In the genomic region with DNA sequence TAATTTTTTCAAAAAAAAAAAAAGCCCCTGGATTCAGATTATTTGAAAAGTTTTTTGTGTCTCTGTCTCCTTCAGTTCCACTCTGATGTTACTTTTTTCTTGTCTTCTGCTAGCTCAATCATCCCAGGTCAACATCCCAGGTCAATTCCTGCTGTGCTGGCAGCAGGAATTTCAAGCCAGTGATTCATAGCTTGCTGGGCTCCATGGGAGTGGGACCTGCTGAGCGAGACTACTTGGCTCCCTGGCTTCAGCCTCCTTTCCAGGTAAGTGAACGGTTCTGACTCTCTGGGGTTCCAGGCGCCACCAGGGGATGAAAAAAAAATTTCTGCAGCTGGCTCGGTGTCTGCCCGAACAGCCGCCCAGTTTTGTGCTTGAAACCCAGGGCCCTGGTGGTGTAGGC, we compare ENCODE assay signal across 1 cellular context.
TF ChIP-seq lines count a peak whose summit lies in the region.

No MANE protein-coding gene starts in this region.

TF ChIP-seq in GM23338, 12 proteins besides CTCF, POLR2A, EP300 and RAD21 (continued from another document):
- TF ChIP-seq, protein P1, sequence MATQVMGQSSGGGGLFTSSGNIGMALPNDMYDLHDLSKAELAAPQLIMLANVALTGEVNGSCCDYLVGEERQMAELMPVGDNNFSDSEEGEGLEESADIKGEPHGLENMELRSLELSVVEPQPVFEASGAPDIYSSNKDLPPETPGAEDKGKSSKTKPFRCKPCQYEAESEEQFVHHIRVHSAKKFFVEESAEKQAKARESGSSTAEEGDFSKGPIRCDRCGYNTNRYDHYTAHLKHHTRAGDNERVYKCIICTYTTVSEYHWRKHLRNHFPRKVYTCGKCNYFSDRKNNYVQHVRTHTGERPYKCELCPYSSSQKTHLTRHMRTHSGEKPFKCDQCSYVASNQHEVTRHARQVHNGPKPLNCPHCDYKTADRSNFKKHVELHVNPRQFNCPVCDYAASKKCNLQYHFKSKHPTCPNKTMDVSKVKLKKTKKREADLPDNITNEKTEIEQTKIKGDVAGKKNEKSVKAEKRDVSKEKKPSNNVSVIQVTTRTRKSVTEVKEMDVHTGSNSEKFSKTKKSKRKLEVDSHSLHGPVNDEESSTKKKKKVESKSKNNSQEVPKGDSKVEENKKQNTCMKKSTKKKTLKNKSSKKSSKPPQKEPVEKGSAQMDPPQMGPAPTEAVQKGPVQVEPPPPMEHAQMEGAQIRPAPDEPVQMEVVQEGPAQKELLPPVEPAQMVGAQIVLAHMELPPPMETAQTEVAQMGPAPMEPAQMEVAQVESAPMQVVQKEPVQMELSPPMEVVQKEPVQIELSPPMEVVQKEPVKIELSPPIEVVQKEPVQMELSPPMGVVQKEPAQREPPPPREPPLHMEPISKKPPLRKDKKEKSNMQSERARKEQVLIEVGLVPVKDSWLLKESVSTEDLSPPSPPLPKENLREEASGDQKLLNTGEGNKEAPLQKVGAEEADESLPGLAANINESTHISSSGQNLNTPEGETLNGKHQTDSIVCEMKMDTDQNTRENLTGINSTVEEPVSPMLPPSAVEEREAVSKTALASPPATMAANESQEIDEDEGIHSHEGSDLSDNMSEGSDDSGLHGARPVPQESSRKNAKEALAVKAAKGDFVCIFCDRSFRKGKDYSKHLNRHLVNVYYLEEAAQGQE (IDR thresholded peaks at IDR 0.05; ENCODE audit: unreplicated experiment) = no peak
- TF ChIP-seq, protein P2, sequence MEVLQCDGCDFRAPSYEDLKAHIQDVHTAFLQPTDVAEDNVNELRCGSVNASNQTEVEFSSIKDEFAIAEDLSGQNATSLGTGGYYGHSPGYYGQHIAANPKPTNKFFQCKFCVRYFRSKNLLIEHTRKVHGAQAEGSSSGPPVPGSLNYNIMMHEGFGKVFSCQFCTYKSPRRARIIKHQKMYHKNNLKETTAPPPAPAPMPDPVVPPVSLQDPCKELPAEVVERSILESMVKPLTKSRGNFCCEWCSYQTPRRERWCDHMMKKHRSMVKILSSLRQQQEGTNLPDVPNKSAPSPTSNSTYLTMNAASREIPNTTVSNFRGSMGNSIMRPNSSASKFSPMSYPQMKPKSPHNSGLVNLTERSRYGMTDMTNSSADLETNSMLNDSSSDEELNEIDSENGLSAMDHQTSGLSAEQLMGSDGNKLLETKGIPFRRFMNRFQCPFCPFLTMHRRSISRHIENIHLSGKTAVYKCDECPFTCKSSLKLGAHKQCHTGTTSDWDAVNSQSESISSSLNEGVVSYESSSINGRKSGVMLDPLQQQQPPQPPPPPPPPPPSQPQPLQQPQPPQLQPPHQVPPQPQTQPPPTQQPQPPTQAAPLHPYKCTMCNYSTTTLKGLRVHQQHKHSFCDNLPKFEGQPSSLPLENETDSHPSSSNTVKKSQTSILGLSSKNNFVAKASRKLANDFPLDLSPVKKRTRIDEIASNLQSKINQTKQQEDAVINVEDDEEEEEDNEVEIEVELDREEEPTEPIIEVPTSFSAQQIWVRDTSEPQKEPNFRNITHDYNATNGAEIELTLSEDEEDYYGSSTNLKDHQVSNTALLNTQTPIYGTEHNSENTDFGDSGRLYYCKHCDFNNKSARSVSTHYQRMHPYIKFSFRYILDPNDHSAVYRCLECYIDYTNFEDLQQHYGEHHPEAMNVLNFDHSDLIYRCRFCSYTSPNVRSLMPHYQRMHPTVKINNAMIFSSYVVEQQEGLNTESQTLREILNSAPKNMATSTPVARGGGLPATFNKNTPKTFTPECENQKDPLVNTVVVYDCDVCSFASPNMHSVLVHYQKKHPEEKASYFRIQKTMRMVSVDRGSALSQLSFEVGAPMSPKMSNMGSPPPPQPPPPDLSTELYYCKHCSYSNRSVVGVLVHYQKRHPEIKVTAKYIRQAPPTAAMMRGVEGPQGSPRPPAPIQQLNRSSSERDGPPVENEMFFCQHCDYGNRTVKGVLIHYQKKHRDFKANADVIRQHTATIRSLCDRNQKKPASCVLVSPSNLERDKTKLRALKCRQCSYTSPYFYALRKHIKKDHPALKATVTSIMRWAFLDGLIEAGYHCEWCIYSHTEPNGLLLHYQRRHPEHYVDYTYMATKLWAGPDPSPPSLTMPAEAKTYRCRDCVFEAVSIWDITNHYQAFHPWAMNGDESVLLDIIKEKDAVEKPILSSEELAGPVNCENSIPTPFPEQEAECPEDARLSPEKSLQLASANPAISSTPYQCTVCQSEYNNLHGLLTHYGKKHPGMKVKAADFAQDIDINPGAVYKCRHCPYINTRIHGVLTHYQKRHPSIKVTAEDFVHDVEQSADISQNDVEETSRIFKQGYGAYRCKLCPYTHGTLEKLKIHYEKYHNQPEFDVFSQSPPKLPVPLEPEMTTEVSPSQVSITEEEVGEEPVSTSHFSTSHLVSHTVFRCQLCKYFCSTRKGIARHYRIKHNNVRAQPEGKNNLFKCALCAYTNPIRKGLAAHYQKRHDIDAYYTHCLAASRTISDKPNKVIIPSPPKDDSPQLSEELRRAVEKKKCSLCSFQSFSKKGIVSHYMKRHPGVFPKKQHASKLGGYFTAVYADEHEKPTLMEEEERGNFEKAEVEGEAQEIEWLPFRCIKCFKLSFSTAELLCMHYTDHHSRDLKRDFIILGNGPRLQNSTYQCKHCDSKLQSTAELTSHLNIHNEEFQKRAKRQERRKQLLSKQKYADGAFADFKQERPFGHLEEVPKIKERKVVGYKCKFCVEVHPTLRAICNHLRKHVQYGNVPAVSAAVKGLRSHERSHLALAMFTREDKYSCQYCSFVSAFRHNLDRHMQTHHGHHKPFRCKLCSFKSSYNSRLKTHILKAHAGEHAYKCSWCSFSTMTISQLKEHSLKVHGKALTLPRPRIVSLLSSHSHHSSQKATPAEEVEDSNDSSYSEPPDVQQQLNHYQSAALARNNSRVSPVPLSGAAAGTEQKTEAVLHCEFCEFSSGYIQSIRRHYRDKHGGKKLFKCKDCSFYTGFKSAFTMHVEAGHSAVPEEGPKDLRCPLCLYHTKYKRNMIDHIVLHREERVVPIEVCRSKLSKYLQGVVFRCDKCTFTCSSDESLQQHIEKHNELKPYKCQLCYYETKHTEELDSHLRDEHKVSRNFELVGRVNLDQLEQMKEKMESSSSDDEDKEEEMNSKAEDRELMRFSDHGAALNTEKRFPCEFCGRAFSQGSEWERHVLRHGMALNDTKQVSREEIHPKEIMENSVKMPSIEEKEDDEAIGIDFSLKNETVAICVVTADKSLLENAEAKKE (CRISPR knock-in tag; IDR thresholded peaks at IDR 0.05) = peak; percentile 70; the same call in 1 of the 2 replicates
